ENCODE assay signal across 8 cellular contexts in genomic region chr5:151156732-151157402, GRCh38. TPM values are rescaled to one million over a fixed set of nuclear protein-coding genes. Genes with fewer than 3 reads are reported as not detected.
DNase-seq lines count a peak whose midpoint lies in the region; ATAC-seq and TF ChIP-seq lines count a peak whose summit lies in the region.

No MANE protein-coding gene starts in this region.

- no peaks in the 10 kb centered on the region for H3K9me3 Mint-ChIP-seq in GM23338

- no peaks in the 10 kb centered on the region; the same call in 2 of the 3 replicates for H3K36me3 Mint-ChIP-seq in GM23338 (ENCODE audit: low read depth)

- 22 to 29% methylated on average over 17 of the region's 17 CpGs for WGBS in esophagus, 2 donors

- H3K9me3 ChIP-seq in BLaER1 (no peaks in the 10 kb centered on the region), esophagus (ENCODE audit: control insufficient read depth in 2 of 2, insufficient read depth in 1 of 2, low read depth in 1 of 2, low read length in 1 of 2) (no peaks in the 10 kb centered on the region), neural cell (ENCODE audit: low read length) (no peaks in the 10 kb centered on the region)

- peaks cover 24% of the 10 kb centered on the region for H3K79me2 ChIP-seq in GM23338 (replicated peaks; ENCODE audit: insufficient read depth)
- peaks cover 55% of the 10 kb centered on the region for H3K79me2 ChIP-seq in neural cell (replicated peaks; ENCODE audit: insufficient read depth, low read length)

- H3K27me3 Mint-ChIP-seq in GM23338 (ENCODE audit: insufficient read depth, low read depth, poor library complexity) = peaks cover 5% of the 10 kb centered on the region

- H3F3A ChIP-seq in GM23338 (replicated peaks; ENCODE audit: low read depth) = no peaks in the 10 kb centered on the region; the same call in 1 of the 2 replicates
- no peaks in the 10 kb centered on the region for H3F3A ChIP-seq in neural cell (ENCODE audit: insufficient read depth, low read length, poor library complexity, severe bottlenecking)

- H3K36me3 ChIP-seq in BLaER1 = no peaks in the 10 kb centered on the region
- no peaks in the 10 kb centered on the region for H3K36me3 ChIP-seq in GM23338 (ENCODE audit: insufficient read depth)
- no peaks in the 10 kb centered on the region for H3K36me3 ChIP-seq in esophagus (ENCODE audit: control insufficient read depth in 2 of 2, insufficient read depth in 2 of 2, low read length in 1 of 2)
- no peaks in the 10 kb centered on the region for H3K36me3 ChIP-seq in neural cell (ENCODE audit: insufficient read depth, low read length)

- H2AFZ ChIP-seq in GM23338 (peak overlapping the region; percentile 92), neural cell (ENCODE audit: low read depth, low read length) (peak overlapping the region; percentile 87)

- peaks cover 65% of the 10 kb centered on the region for H3K4me1 ChIP-seq in BLaER1
- H3K4me1 ChIP-seq in GM23338 (ENCODE audit: insufficient read depth) = peaks cover 26% of the 10 kb centered on the region
- H3K4me1 ChIP-seq in esophagus (ENCODE audit: control insufficient read depth in 2 of 2, insufficient read depth in 2 of 2, low read length in 1 of 2) = peaks cover 0 to 4% of the 10 kb centered on the region in 2 donors

- H3K9ac ChIP-seq in BLaER1 (peak overlapping the region; percentile 85), neural cell (ENCODE audit: low read length) (peak overlapping the region; percentile 97)

- peak overlapping the region; percentile 81 for H3K4me3 Mint-ChIP-seq in GM23338

- H3K27me3 ChIP-seq in BLaER1 = no peaks in the 10 kb centered on the region
- peaks cover 10% of the 10 kb centered on the region; the same call in 1 of the 2 replicates for H3K27me3 ChIP-seq in GM23338 (ENCODE audit: insufficient read depth)
- no peaks in the 10 kb centered on the region for H3K27me3 ChIP-seq in esophagus (ENCODE audit: control insufficient read depth in 1 of 2, insufficient read depth in 2 of 2, low read length in 2 of 2)
- H3K27me3 ChIP-seq in neural cell (ENCODE audit: insufficient read depth, low read depth, low read length) = no peaks in the 10 kb centered on the region

- H3K9me2 ChIP-seq in GM23338 (ENCODE audit: insufficient read depth) (no peaks in the 10 kb centered on the region), neural cell (ENCODE audit: insufficient read depth, low read length) (no peaks in the 10 kb centered on the region)

- no peak overlapping the region for H3K27ac Mint-ChIP-seq in GM23338

- TF ChIP-seq RAD21 in neural cell (conservative IDR thresholded peaks at IDR 0.05) = no peak

- peak overlapping the region; percentile 86 for H3K4me3 ChIP-seq in BLaER1
- peak overlapping the region; percentile 88 for H3K4me3 ChIP-seq in GM23338
- peak overlapping the region; percentile 44 to 65 for H3K4me3 ChIP-seq in esophagus (ENCODE audit: low read depth in 1 of 2, low read length in 2 of 2)
- peak overlapping the region; percentile 96 for H3K4me3 ChIP-seq in neural cell (ENCODE audit: low read length)

- ATAC-seq in GM23338 (peak; percentile 34), GM18858 (IDR thresholded peaks at IDR 0.05; ENCODE audit: unreplicated experiment) (no peak), GM19328 (IDR thresholded peaks at IDR 0.05; ENCODE audit: unreplicated experiment) (no peak)

- TF ChIP-seq CTCF in GM23338 (conservative IDR thresholded peaks at IDR 0.05; ENCODE audit: low read depth in 2 of 2) = no peak
- TF ChIP-seq CTCF in neural cell (IDR thresholded peaks at IDR 0.05; ENCODE audit: poor library complexity, severe bottlenecking) = no peak

- H3K4me1 Mint-ChIP-seq in GM23338 = peaks cover 26% of the 10 kb centered on the region

- no peak for TF ChIP-seq EP300 in neural cell (conservative IDR thresholded peaks at IDR 0.05; ENCODE audit: poor library complexity, severe bottlenecking)

- H3K4me2 ChIP-seq in BLaER1 (peak overlapping the region; percentile 98), GM23338 (peak overlapping the region; percentile 98), neural cell (ENCODE audit: low read length) (peak overlapping the region; percentile 80)

- H4K20me1 ChIP-seq in BLaER1 (no peaks in the 10 kb centered on the region), GM23338 (replicated peaks; ENCODE audit: insufficient read depth) (peaks cover 15% of the 10 kb centered on the region), neural cell (ENCODE audit: insufficient read depth) (no peaks in the 10 kb centered on the region)

- peak overlapping the region; percentile 82 for H3K27ac ChIP-seq in BLaER1
- no peak overlapping the region for H3K27ac ChIP-seq in GM23338 (ENCODE audit: low read depth)
- peak overlapping the region; percentile 83 for H3K27ac ChIP-seq in esophagus (ENCODE audit: low read depth in 2 of 2, low read length in 1 of 2)
- H3K27ac ChIP-seq in neural cell (ENCODE audit: low read length) = peak overlapping the region; percentile 66

- DNase-seq in GM23338 (ENCODE audit: low spot score) (peak; percentile 65), T-helper 9 cell (peak; percentile 18)
- DNase-seq in activated CD4-positive, CD25-positive, alpha-beta regulatory T cell (lab: John Stamatoyannopoulos, UW) = no peak

TF ChIP-seq in GM23338, 12 proteins besides CTCF, POLR2A, EP300 and RAD21 (continues in another document):
- TF ChIP-seq STAT1 (IDR thresholded peaks at IDR 0.05; ENCODE audit: unreplicated experiment) (no peak), EZH2phosphoT487 (IDR thresholded peaks at IDR 0.05; ENCODE audit: unreplicated experiment) (no peak), REST (IDR thresholded peaks at IDR 0.05; ENCODE audit: unreplicated experiment) (no peak), ZNF331 (CRISPR knock-in tag; IDR thresholded peaks at IDR 0.05; ENCODE audit: low read depth) (no peak), NANOG (IDR thresholded peaks at IDR 0.05; ENCODE audit: borderline replicate concordance) (no peak), CREB1 (CRISPR knock-in tag; IDR thresholded peaks at IDR 0.05; ENCODE audit: low read depth) (no peak), EZH2 (IDR thresholded peaks at IDR 0.05; ENCODE audit: low read depth, unreplicated experiment) (no peak)

TF ChIP-seq in neural cell, 6 proteins besides CTCF, POLR2A, EP300 and RAD21:
- TF ChIP-seq REST (IDR thresholded peaks at IDR 0.05; ENCODE audit: borderline replicate concordance) (peak; percentile 12), EZH2 (IDR thresholded peaks at IDR 0.05; ENCODE audit: borderline replicate concordance, insufficient read depth, low read length, poor library complexity, severe bottlenecking) (no peak), MXI1 (conservative IDR thresholded peaks at IDR 0.05; ENCODE audit: poor library complexity, severe bottlenecking) (no peak), POLR2AphosphoS5 (IDR thresholded peaks at IDR 0.05) (no peak), TAF1 (IDR thresholded peaks at IDR 0.05; ENCODE audit: low read depth) (no peak)

RNA-seq across cellular contexts. Expression of gene ANXA6, which starts 0.7 kb away (rescaled TPM):
- 87.4 and 110 TPM in 2 replicates for total RNA-seq in GM23338 (2014; rRNA removed; shearing (Covaris generic))
- polyA plus RNA-seq in GM23338 (2016; fragmentation: Nextera tagmentation; extraction: Ambion mirVana) (26.5 and 30.2 TPM in 2 replicates), esophagus (10 to 100 TPM; 10.7 to 23.2 TPM), neural cell (27.5 and 51.9 TPM in 2 replicates)
- polyA minus RNA-seq in neural cell = 42.9 and 45.8 TPM in 2 replicates

Comparison
In these comparisons a context has a peak if more than half of its experiments do, and no peak if none do; other contexts are left out.
1. DNase-seq: peak in GM23338 (single experiment) and T-helper 9 cell (single experiment); none in activated CD4-positive, CD25-positive, alpha-beta regulatory T cell (0 of 4).
2. Peak in every context shown above with its lines, with median percentiles within 50 percentile points of each other: H3K4me2 ChIP-seq and H3K4me3 ChIP-seq.